ENCODE assay signal across 1 cellular context in the genomic region with DNA sequence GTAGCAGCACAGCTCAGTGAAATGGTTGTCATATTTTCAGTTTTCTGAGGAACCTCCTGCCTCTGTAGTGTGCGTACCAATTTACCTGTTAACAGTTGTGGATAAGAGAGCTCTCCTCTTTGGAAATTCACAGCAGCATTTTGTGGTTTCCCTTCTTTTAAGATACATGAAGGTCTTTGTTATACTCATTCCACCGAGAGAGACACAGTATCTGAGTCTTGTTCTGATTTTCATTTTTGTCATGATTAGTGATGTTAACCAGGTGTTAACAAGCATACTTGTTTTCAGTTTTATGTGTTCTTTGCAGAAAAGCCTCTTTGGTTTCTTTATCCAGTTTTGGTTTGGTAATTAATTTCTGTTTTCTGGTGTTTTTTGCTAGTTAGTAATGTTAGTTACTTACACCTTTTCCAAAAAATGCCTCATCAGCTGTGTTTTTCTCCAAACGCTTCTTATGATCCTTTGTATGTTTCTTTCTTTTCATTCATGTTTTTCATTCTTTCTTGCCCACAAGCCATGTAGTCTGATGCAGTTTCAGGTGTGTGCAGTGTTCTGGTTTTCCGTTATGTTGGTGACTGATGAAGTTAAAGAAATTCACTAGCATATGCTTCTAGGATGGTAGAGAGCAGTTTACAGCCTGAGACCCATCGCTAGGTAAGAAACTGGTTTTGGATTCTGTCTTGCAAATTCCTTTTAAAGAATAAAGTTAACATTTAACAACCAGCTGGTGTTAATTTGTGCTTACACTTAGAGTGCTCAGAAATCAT.
TF ChIP-seq lines count a peak whose summit lies in the region.

No MANE protein-coding gene starts in this region.

TF ChIP-seq in GM12878, 131 proteins besides CTCF, POLR2A, EP300 and RAD21 (continued from another document):
- no peak for TF ChIP-seq PKNOX1 (IDR thresholded peaks at IDR 0.05)
- TF ChIP-seq TCF3 (IDR thresholded peaks at IDR 0.05; ENCODE audit: borderline replicate concordance, insufficient read depth, low read depth, low read length): no peak
- TF ChIP-seq BCL11A (IDR thresholded peaks at IDR 0.05; ENCODE audit: low read depth, low read length): no peak
- TF ChIP-seq, protein P1, sequence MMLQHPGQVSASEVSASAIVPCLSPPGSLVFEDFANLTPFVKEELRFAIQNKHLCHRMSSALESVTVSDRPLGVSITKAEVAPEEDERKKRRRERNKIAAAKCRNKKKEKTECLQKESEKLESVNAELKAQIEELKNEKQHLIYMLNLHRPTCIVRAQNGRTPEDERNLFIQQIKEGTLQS (IDR thresholded peaks at IDR 0.05; ENCODE audit: borderline replicate concordance, extremely low read depth, low read depth, low read length): no peak
- no peak for TF ChIP-seq NBN (IDR thresholded peaks at IDR 0.05)
- TF ChIP-seq MTA2 (IDR thresholded peaks at IDR 0.05; ENCODE audit: low read depth): peak; percentile 26; the same call in 1 of the 2 replicates
- no peak for TF ChIP-seq RELA (IDR thresholded peaks at IDR 0.05; ENCODE audit: borderline replicate concordance, partially characterized antibody)
- TF ChIP-seq RCOR1 (conservative IDR thresholded peaks at IDR 0.05; ENCODE audit: low read depth, low read length): no peak
- TF ChIP-seq, protein P2, sequence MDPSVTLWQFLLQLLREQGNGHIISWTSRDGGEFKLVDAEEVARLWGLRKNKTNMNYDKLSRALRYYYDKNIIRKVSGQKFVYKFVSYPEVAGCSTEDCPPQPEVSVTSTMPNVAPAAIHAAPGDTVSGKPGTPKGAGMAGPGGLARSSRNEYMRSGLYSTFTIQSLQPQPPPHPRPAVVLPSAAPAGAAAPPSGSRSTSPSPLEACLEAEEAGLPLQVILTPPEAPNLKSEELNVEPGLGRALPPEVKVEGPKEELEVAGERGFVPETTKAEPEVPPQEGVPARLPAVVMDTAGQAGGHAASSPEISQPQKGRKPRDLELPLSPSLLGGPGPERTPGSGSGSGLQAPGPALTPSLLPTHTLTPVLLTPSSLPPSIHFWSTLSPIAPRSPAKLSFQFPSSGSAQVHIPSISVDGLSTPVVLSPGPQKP (IDR thresholded peaks at IDR 0.05; ENCODE audit: low read depth, low read length): no peak
- no peak for TF ChIP-seq ZNF384 (IDR thresholded peaks at IDR 0.05; ENCODE audit: borderline replicate concordance, low read depth, low read length)
- peak; percentile 19; the same call in 1 of the 2 replicates for TF ChIP-seq RUNX3 (IDR thresholded peaks at IDR 0.05; ENCODE audit: low read length)
- no peak for TF ChIP-seq RAD51 (IDR thresholded peaks at IDR 0.05)
- TF ChIP-seq HCFC1 (IDR thresholded peaks at IDR 0.05; ENCODE audit: low read length): no peak
- no peak for TF ChIP-seq SMARCA5 (IDR thresholded peaks at IDR 0.05)
- no peak for TF ChIP-seq SRF (IDR thresholded peaks at IDR 0.05; ENCODE audit: low read depth in 2 of 2, low read length in 2 of 2)
